Comparison of ENCODE assay signal across 7 cellular contexts in genomic region chr2:55168221-55169154, GRCh38.
DNase-seq lines count a peak whose midpoint lies in the region; ATAC-seq and TF ChIP-seq lines count a peak whose summit lies in the region.

No MANE protein-coding gene starts in this region.

- no peaks in the 10 kb centered on the region for H3K4me1 ChIP-seq in foreskin keratinocyte

- no peaks in the 10 kb centered on the region for H3K27me3 ChIP-seq in foreskin keratinocyte

- peak; percentile 61 for DNase-seq in Daoy (ENCODE audit: low read depth)
- no peak for DNase-seq in HFF-Myc (ENCODE audit: extremely low read depth, low read depth)
- peak; percentile 60 for DNase-seq in NCI-H345 treated with DMSO at 0.1 percent for 48 hours (lab: John Stamatoyannopoulos, UW; ENCODE audit: unreplicated experiment)
- peak; percentile 14 for DNase-seq in activated T-cell treated with anti-CD3 and anti-CD28 coated beads for 4 hours
- peak in 1 of 2 donors; percentile 57 for DNase-seq in foreskin keratinocyte
- DNase-seq in occipital lobe (lab: John Stamatoyannopoulos, UW), result peak; percentile 53

- TF ChIP-seq CTCF in HFF-Myc (IDR thresholded peaks at IDR 0.05; ENCODE audit: low read depth, low read length, missing control alignments) (peak; percentile 72), foreskin keratinocyte (conservative IDR thresholded peaks at IDR 0.05) (peak; percentile 94)

- ATAC-seq in foreskin keratinocyte, result peak; percentile 66
- no peak for ATAC-seq in HG03280 (IDR thresholded peaks at IDR 0.05; ENCODE audit: unreplicated experiment)

- no peak overlapping the region for H3K27ac ChIP-seq in foreskin keratinocyte

- no peak overlapping the region for H3K4me3 ChIP-seq in HFF-Myc (replicated peaks; ENCODE audit: low read depth, low read length)
